8 cellular contexts compared by ENCODE assay signal in genomic region chrX:85004255-85004654, GRCh38. TPM values are rescaled to one million over a fixed set of nuclear protein-coding genes. Genes with fewer than 3 reads are reported as not detected.
A peak's percentile ranks its signal among the peaks of the same experiment; 100 is the strongest.
DNase-seq lines count a peak whose midpoint lies in the region; ATAC-seq and TF ChIP-seq lines count a peak whose summit lies in the region.

No MANE protein-coding gene starts in this region.

- peak overlapping the region; percentile 87 for H3K4me3 Mint-ChIP-seq in endothelial cell (ENCODE audit: unreplicated experiment)
- H3K4me3 Mint-ChIP-seq in nephron = peak overlapping the region; percentile 89 to 95 (median 91)

- peak overlapping the region; percentile 65 for H3K4me2 ChIP-seq in OCI-LY3 (ENCODE audit: low read length)

- no peaks in the 10 kb centered on the region for H3K27me3 ChIP-seq in OCI-LY3 (ENCODE audit: low read depth, low read length)

- H4K20me1 ChIP-seq in OCI-LY3 (ENCODE audit: insufficient read depth, low read length) = no peaks in the 10 kb centered on the region

- peak overlapping the region; percentile 92 for H3K9ac ChIP-seq in OCI-LY3 (ENCODE audit: low read length)

- TF ChIP-seq CTCF in OCI-LY3 (IDR thresholded peaks at IDR 0.05; ENCODE audit: low read depth, low read length) (no peak), endothelial cell (IDR thresholded peaks at IDR 0.05; ENCODE audit: unreplicated experiment) (no peak), nephron (IDR thresholded peaks at IDR 0.05; ENCODE audit: unreplicated experiment in 3 of 3) (no peak), GM20000 (IDR thresholded peaks at IDR 0.05; ENCODE audit: extremely low read depth, missing control alignments) (no peak)

- no peaks in the 10 kb centered on the region for H3K36me3 Mint-ChIP-seq in endothelial cell (ENCODE audit: low read depth, unreplicated experiment)
- H3K36me3 Mint-ChIP-seq in nephron (ENCODE audit: low read depth) = peaks cover 4% of the 10 kb centered on the region

- DNase-seq in Right ventricle myocardium superior (no peak), left ventricle myocardium superior (no peak), endothelial cell (ENCODE audit: low spot score) (no peak), GM20000 (ENCODE audit: low spot score) (no peak), epidermal melanocyte (ENCODE audit: insufficient read length, low spot score) (no peak)

- no peaks in the 10 kb centered on the region for H3K36me3 ChIP-seq in OCI-LY3 (replicated peaks; ENCODE audit: low read depth, low read length)

- peaks cover 47% of the 10 kb centered on the region for H3K79me2 ChIP-seq in OCI-LY3 (ENCODE audit: low read length)

- no peaks in the 10 kb centered on the region for H3K9me3 ChIP-seq in OCI-LY3 (ENCODE audit: insufficient read depth, low read length)

- H2AFZ ChIP-seq in OCI-LY3 (ENCODE audit: low read depth, low read length) = peak overlapping the region; percentile 70

- intact Hi-C loops in Right ventricle myocardium superior (cut with DNase I) = no loop called here
- intact Hi-C loops in left ventricle myocardium superior (cut with micrococcal nuclease) = no loop called here

- ATAC-seq in Right ventricle myocardium superior (ENCODE audit: poor library complexity) (peak; percentile 17), left ventricle myocardium superior (no peak), GM19397 (IDR thresholded peaks at IDR 0.05; ENCODE audit: unreplicated experiment) (no peak)

- peak overlapping the region; percentile 99 for H3K4me3 ChIP-seq in OCI-LY3 (ENCODE audit: low read length)

- H3K4me1 Mint-ChIP-seq in endothelial cell (ENCODE audit: unreplicated experiment) (peaks cover 4% of the 10 kb centered on the region), nephron (peaks cover 4% of the 10 kb centered on the region)

- H3K27me3 Mint-ChIP-seq in endothelial cell (ENCODE audit: unreplicated experiment) (no peaks in the 10 kb centered on the region), nephron (ENCODE audit: low read depth) (no peaks in the 10 kb centered on the region)

- peak overlapping the region; percentile 59 for H3K27ac ChIP-seq in OCI-LY3 (ENCODE audit: low read length)

- H3K27ac Mint-ChIP-seq in endothelial cell (ENCODE audit: unreplicated experiment) (peak overlapping the region; percentile 65), nephron (peak overlapping the region; percentile 77 to 94 (median 94))

- H3K4me1 ChIP-seq in OCI-LY3 (ENCODE audit: low read length) = peaks cover 7% of the 10 kb centered on the region; the same call in 1 of the 2 replicates

- H3K9me3 Mint-ChIP-seq in endothelial cell (ENCODE audit: unreplicated experiment) (no peaks in the 10 kb centered on the region), nephron (peaks cover 9% of the 10 kb centered on the region)

RNA-seq across cellular contexts. Expression of gene APOOL, which starts 0.6 kb away (rescaled TPM):
- total RNA-seq in Right ventricle myocardium superior (50.1 TPM), left ventricle myocardium superior (54.1 TPM), endothelial cell (ENCODE audit: unreplicated experiment) (15.4 TPM)
